1 cellular context compared by ENCODE assay signal in genomic region chr17:4986951-4987766, GRCh38.
TF ChIP-seq lines count a peak whose summit lies in the region.

Gene CAMTA2, minus strand, starts transcription at chr17:4987675. Its CDS starts 1,453 bp downstream, at chr17:4986222.

TF ChIP-seq in HepG2, 621 proteins besides CTCF, POLR2A, EP300 and RAD21 (continued from another document and continues in another):
- TF ChIP-seq PAXIP1 (CRISPR knock-in tag; conservative IDR thresholded peaks at IDR 0.05) (peak; percentile 38; the same call in 1 of the 2 replicates), MTF1 (CRISPR knock-in tag; IDR thresholded peaks at IDR 0.05) (no peak), PRDM4 (CRISPR knock-in tag; IDR thresholded peaks at IDR 0.05; ENCODE audit: borderline replicate concordance) (no peak), ZNF335 (CRISPR knock-in tag; IDR thresholded peaks at IDR 0.05) (0 out of 2 replicates have a peak, but pooled peaks have one; percentile 19), ZKSCAN1 (IDR thresholded peaks at IDR 0.05; ENCODE audit: low read length) (no peak), GATA4 (IDR thresholded peaks at IDR 0.05; ENCODE audit: borderline replicate concordance, low read depth) (no peak), SP1 (IDR thresholded peaks at IDR 0.05) (no peak), SP1 (CRISPR knock-in tag; IDR thresholded peaks at IDR 0.05) (no peak; the same call in none of the 2 replicates), NFAT5 (CRISPR knock-in tag; IDR thresholded peaks at IDR 0.05) (no peak), ZNF124 (CRISPR knock-in tag; IDR thresholded peaks at IDR 0.05) (0 out of 2 replicates have a peak, but pooled peaks have one; percentile 26), MYPOP (CRISPR knock-in tag; IDR thresholded peaks at IDR 0.05) (peak; percentile 67; the same call in 1 of the 2 replicates), ZMYM4 (CRISPR knock-in tag; IDR thresholded peaks at IDR 0.05) (peak; percentile 86; the same call in 1 of the 2 replicates), SPEN (CRISPR knock-in tag; IDR thresholded peaks at IDR 0.05; ENCODE audit: low read depth) (peak; percentile 87; the same call in 1 of the 2 replicates), TCF7 (IDR thresholded peaks at IDR 0.05; ENCODE audit: low read depth) (no peak), PRPF4 (IDR thresholded peaks at IDR 0.05; ENCODE audit: low read depth, low read length, poor library complexity, severe bottlenecking) (no peak), ZNF605 (CRISPR knock-in tag; IDR thresholded peaks at IDR 0.05) (peak; percentile 15; the same call in 1 of the 2 replicates), ZNF616 (CRISPR knock-in tag; IDR thresholded peaks at IDR 0.05; ENCODE audit: low read depth) (no peak; the same call in 1 of the 2 replicates), FOXO4 (CRISPR knock-in tag; conservative IDR thresholded peaks at IDR 0.05) (no peak), ZNF891 (CRISPR knock-in tag; IDR thresholded peaks at IDR 0.05) (peak; percentile 80; the same call in 1 of the 2 replicates), PCBP2 (optimal IDR thresholded peaks at IDR 0.05; ENCODE audit: low read depth, low read length, poor library complexity, severe bottlenecking) (no peak), ZNF879 (CRISPR knock-in tag; IDR thresholded peaks at IDR 0.05) (0 out of 2 replicates have a peak, but pooled peaks have one; percentile 37), MAZ (IDR thresholded peaks at IDR 0.05; ENCODE audit: borderline replicate concordance, low read depth, low read length) (peak; percentile 36; the same call in 1 of the 2 replicates), MAZ (CRISPR knock-in tag; IDR thresholded peaks at IDR 0.05; ENCODE audit: low read depth) (peak; percentile 92), ELF4 (CRISPR knock-in tag; IDR thresholded peaks at IDR 0.05; ENCODE audit: borderline replicate concordance) (peak; percentile 79; the same call in 1 of the 2 replicates), HNRNPH1 (optimal IDR thresholded peaks at IDR 0.05; ENCODE audit: low read depth, low read length) (peak; percentile 72), ZNF652 (CRISPR knock-in tag; IDR thresholded peaks at IDR 0.05; ENCODE audit: borderline replicate concordance, low read depth) (no peak), YEATS4 (CRISPR knock-in tag; IDR thresholded peaks at IDR 0.05; ENCODE audit: borderline replicate concordance) (peak; percentile 84; the same call in 1 of the 2 replicates), ZNF644 (CRISPR knock-in tag; IDR thresholded peaks at IDR 0.05; ENCODE audit: low read depth) (no peak), ZBTB26 (CRISPR knock-in tag; IDR thresholded peaks at IDR 0.05; ENCODE audit: borderline replicate concordance) (peak; percentile 61; the same call in 1 of the 2 replicates), ZNF224 (CRISPR knock-in tag; IDR thresholded peaks at IDR 0.05) (0 out of 2 replicates have a peak, but pooled peaks have one; percentile 66), ZNF777 (CRISPR knock-in tag; IDR thresholded peaks at IDR 0.05) (peak; percentile 52; the same call in 1 of the 2 replicates), SETDB1 (CRISPR knock-in tag; IDR thresholded peaks at IDR 0.05; ENCODE audit: borderline replicate concordance) (no peak), ETV5 (CRISPR knock-in tag; IDR thresholded peaks at IDR 0.05; ENCODE audit: borderline replicate concordance) (peak; percentile 75), SP140L (CRISPR knock-in tag; IDR thresholded peaks at IDR 0.05; ENCODE audit: borderline replicate concordance) (no peak), MBD4 (IDR thresholded peaks at IDR 0.05; ENCODE audit: borderline replicate concordance, low read length) (no peak), PPARG (CRISPR knock-in tag; conservative IDR thresholded peaks at IDR 0.05) (no peak), REXO4 (CRISPR knock-in tag; IDR thresholded peaks at IDR 0.05; ENCODE audit: borderline replicate concordance) (no peak), ATF5 (CRISPR knock-in tag; IDR thresholded peaks at IDR 0.05; ENCODE audit: low read depth) (no peak), IKZF4 (CRISPR knock-in tag; IDR thresholded peaks at IDR 0.05; ENCODE audit: borderline replicate concordance, low read depth, not compliant biosample characterization) (peak; percentile 17), RFX5 (IDR thresholded peaks at IDR 0.05; ENCODE audit: low read depth, low read length) (no peak), SRSF9 (IDR thresholded peaks at IDR 0.05; ENCODE audit: borderline replicate concordance, insufficient read depth, low read depth, low read length, poor library complexity, severe bottlenecking) (no peak), TMF1 (CRISPR knock-in tag; IDR thresholded peaks at IDR 0.05; ENCODE audit: low read depth) (0 out of 2 replicates have a peak, but pooled peaks have one; percentile 41), JUND (CRISPR knock-in tag; IDR thresholded peaks at IDR 0.05) (no peak), PHB2 (IDR thresholded peaks at IDR 0.05; ENCODE audit: partially characterized antibody) (no peak), ZNF431 (CRISPR knock-in tag; IDR thresholded peaks at IDR 0.05; ENCODE audit: borderline replicate concordance, low read depth) (no peak), HOXA9 (CRISPR knock-in tag; IDR thresholded peaks at IDR 0.05; ENCODE audit: borderline replicate concordance) (0 out of 2 replicates have a peak, but pooled peaks have one; percentile 60)
